Comparison of ENCODE assay signal across 17 cellular contexts in the genomic region with DNA sequence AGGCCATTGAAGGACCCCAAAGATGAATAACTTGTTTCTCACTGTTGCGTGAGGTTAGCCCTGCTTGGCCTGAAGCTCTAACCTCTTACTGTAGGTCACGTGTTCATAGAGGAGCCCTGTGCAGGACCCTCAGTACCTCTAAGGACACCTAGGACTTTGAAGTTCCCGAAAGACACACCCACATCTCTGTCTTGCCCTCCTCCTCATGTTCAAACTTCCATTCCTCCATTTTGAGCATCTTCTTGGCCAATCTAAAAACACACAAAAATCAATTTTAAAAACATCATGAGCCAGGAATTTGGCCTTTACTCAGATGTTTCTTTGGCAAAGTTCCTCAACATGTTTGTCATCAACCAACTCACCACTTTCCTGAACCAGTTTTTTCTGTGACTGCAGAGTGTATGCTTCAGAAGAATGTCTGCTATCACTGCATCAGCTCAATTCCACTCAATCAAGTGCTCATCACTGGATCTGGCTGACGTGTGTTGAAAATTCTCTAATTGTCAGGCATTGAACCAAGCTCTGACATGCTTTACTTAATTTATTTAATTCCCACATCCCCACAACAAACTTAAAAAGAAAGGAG.
DNase-seq lines count a peak whose midpoint lies in the region; ATAC-seq, FAIRE-seq and TF ChIP-seq lines count a peak whose summit lies in the region.
"Had no signal": no experiment of that assay in that cellular context is flagged by ENCODE, and none has a peak within 500 bp of the region (broad histone marks: within the 10 kb centered on the region; RNA-seq: fewer than 3 reads in every experiment).

No MANE protein-coding gene starts in this region.

- no peaks in the 10 kb centered on the region for H3K27me3 ChIP-seq in endothelial cell of umbilical vein (ENCODE audit: control insufficient read depth in 2 of 2, insufficient read depth in 2 of 2, low read length in 2 of 2)
- H3K27me3 ChIP-seq in uterus: no peaks in the 10 kb centered on the region
- H3K27me3 ChIP-seq: left lung had no signal

- DNase-seq in AG20443 (ENCODE audit: low spot score) (peak; percentile 83), NCI-H226 (peak; percentile 93), endothelial cell of umbilical vein (ENCODE audit: low read depth, low spot score) (peak; percentile 61), myocyte (ENCODE audit: low read depth) (peak; percentile 60), uterus (no peak), head of caudate nucleus (no peak)
- DNase-seq: activated CD4-positive, alpha-beta T cell treated with anti-CD3 and anti-CD28 coated beads, Interleukin-2, amount 10 ng/mL, durations not matched to agents 7 days and 5 days; Caco-2; H9; Karpas-422; left lung; stimulated activated CD4-positive, alpha-beta T cell treated with anti-CD3 and anti-CD28 coated beads, Interleukin-15, amount 100 ng/mL, for 24 hours; T-cell had no signal

- ATAC-seq in GM19455 (IDR thresholded peaks at IDR 0.05; ENCODE audit: unreplicated experiment) (no peak), HG03342 (IDR thresholded peaks at IDR 0.05; ENCODE audit: unreplicated experiment) (no peak)
- ATAC-seq: activated T-helper 17 cell treated with anti-CD3 and anti-CD28 coated beads, Interleukin-2, amount 50 U/mL, for 72 hours; left lung; T-cell had no signal

- H3K9me3 ChIP-seq in endothelial cell of umbilical vein (replicated peaks; ENCODE audit: control insufficient read depth, insufficient read depth, low read length) (no peaks in the 10 kb centered on the region), uterus (no peaks in the 10 kb centered on the region)
- H3K9me3 ChIP-seq: left lung had no signal

- intact Hi-C loops in endothelial cell of umbilical vein (cut with micrococcal nuclease): no loop called here
- intact Hi-C loops in uterus (cut with DNase I; ENCODE audit: low total_unique reads): no loop called here
- intact Hi-C loops in head of caudate nucleus (cut with DNase I): no loop called here

- no peak overlapping the region for H3K9ac ChIP-seq in endothelial cell of umbilical vein (replicated peaks; ENCODE audit: extremely low read depth, insufficient read depth, low read length)

- H3K27ac ChIP-seq in endothelial cell of umbilical vein (ENCODE audit: insufficient read depth, low read depth, low read length) (peak overlapping the region; percentile 57), uterus (no peak overlapping the region)
- H3K27ac ChIP-seq: left lung had no signal

- CTCF ChIA-PET in endothelial cell of umbilical vein (lab: Charles Lee): interaction anchor here (0.6 kb wide), 2 partner anchors 63 to 75 kb away, joined by 3 read pairs; no protein-coding TSS in a partner anchor

- no TSS peak for BruUV-seq in endothelial cell of umbilical vein (replicated peaks; lab: Mats Ljungman, UMichigan)

- dilution Hi-C loops in endothelial cell of umbilical vein (cut with MboI; ENCODE audit: extremely low pct_ligation_motif_present, low sequenced_read_pairs): no loop called here

- no peaks in the 10 kb centered on the region for H3K9me1 ChIP-seq in endothelial cell of umbilical vein (replicated peaks; ENCODE audit: control insufficient read depth, extremely low read depth, insufficient read depth, low read length)

- H3K4me1 ChIP-seq in endothelial cell of umbilical vein (ENCODE audit: control insufficient read depth, extremely low read depth, insufficient read depth, low read length) (peaks cover 14% of the 10 kb centered on the region), uterus (no peaks in the 10 kb centered on the region)
- H3K4me1 ChIP-seq: left lung had no signal

- H3K36me3 ChIP-seq in endothelial cell of umbilical vein (ENCODE audit: control insufficient read depth in 2 of 2, extremely low read depth in 1 of 2, insufficient read depth in 2 of 2, low read length in 2 of 2) (no peaks in the 10 kb centered on the region), uterus (no peaks in the 10 kb centered on the region)
- H3K36me3 ChIP-seq: left lung had no signal

- TF ChIP-seq POLR2A in endothelial cell of umbilical vein (IDR thresholded peaks at IDR 0.05; ENCODE audit: low read depth, low read length) (no peak), uterus (IDR thresholded peaks at IDR 0.05) (no peak)

- H2AFZ ChIP-seq in endothelial cell of umbilical vein (ENCODE audit: low read depth, low read length): peak overlapping the region; percentile 81

- peak; percentile 42 for FAIRE-seq in endothelial cell of umbilical vein (lab: Jason Lieb, UNC)
- FAIRE-seq: frontal cortex had no signal

- H4K20me1 ChIP-seq in endothelial cell of umbilical vein (replicated peaks; ENCODE audit: control insufficient read depth, extremely low read depth, insufficient read depth, low read length): no peaks in the 10 kb centered on the region

- POLR2A ChIA-PET in endothelial cell of umbilical vein (lab: Charles Lee): no interaction called here

- TF ChIP-seq CTCF in endothelial cell of umbilical vein (IDR thresholded peaks at IDR 0.05; ENCODE audit: extremely low read depth in 1 of 2, insufficient read depth in 1 of 2, low read depth in 1 of 2, low read length in 2 of 2) (no peak), uterus (IDR thresholded peaks at IDR 0.05) (no peak)

- H3K79me2 ChIP-seq in endothelial cell of umbilical vein (ENCODE audit: control insufficient read depth, insufficient read depth, low read length): no peaks in the 10 kb centered on the region

- H3K4me2 ChIP-seq in endothelial cell of umbilical vein (ENCODE audit: insufficient read depth, low read length): peak overlapping the region; percentile 16

- no peak overlapping the region for H3K4me3 ChIP-seq in endothelial cell of umbilical vein (replicated peaks in 1 of 3; ENCODE audit: insufficient read depth in 1 of 3, low read depth in 1 of 3, low read length in 3 of 3)
- H3K4me3 ChIP-seq in uterus: no peak overlapping the region
- H3K4me3 ChIP-seq: left lung had no signal

TF ChIP-seq in endothelial cell of umbilical vein, 7 proteins besides CTCF, POLR2A, EP300 and RAD21:
- peak; percentile 52 for TF ChIP-seq GATA2 (IDR thresholded peaks at IDR 0.05; ENCODE audit: insufficient read depth, insufficient read length, low read depth, low read length)
- no peak for TF ChIP-seq MAX (IDR thresholded peaks at IDR 0.05; ENCODE audit: insufficient read depth, insufficient read length)

Comparison
In these comparisons a context has a peak if more than half of its experiments do, and no peak if none do; other contexts are left out.
1. DNase-seq: peak in AG20443 (single experiment), NCI-H226 (single experiment), endothelial cell of umbilical vein (single experiment) and myocyte (single experiment); none in uterus (0 of 2) and head of caudate nucleus (0 of 42).